In the genomic region with DNA sequence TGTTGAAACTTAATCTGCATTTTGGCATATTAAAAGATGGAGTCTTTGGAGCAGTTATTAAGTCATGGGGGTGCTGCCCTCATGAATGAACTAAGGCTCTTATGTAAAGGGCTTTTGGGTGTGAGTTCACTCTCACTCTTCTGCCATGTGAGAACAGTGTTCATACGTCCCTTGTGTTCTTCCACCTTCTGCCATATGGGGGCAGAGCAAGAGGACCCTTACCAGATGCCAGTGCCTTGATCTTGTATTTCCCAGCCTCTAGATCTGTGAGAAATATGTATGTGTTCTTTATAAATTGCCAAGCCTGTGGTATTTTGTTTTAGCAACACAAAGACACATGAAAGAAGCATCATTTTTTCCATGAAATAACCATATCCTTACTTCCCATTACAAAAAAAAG, we compare ENCODE assay signal across 1 cellular context.
TF ChIP-seq lines count a peak whose summit lies in the region.

No MANE protein-coding gene starts in this region.

TF ChIP-seq in HCT116, 20 proteins besides CTCF, POLR2A, EP300 and RAD21 (continued from another document):
- TF ChIP-seq, protein P1, sequence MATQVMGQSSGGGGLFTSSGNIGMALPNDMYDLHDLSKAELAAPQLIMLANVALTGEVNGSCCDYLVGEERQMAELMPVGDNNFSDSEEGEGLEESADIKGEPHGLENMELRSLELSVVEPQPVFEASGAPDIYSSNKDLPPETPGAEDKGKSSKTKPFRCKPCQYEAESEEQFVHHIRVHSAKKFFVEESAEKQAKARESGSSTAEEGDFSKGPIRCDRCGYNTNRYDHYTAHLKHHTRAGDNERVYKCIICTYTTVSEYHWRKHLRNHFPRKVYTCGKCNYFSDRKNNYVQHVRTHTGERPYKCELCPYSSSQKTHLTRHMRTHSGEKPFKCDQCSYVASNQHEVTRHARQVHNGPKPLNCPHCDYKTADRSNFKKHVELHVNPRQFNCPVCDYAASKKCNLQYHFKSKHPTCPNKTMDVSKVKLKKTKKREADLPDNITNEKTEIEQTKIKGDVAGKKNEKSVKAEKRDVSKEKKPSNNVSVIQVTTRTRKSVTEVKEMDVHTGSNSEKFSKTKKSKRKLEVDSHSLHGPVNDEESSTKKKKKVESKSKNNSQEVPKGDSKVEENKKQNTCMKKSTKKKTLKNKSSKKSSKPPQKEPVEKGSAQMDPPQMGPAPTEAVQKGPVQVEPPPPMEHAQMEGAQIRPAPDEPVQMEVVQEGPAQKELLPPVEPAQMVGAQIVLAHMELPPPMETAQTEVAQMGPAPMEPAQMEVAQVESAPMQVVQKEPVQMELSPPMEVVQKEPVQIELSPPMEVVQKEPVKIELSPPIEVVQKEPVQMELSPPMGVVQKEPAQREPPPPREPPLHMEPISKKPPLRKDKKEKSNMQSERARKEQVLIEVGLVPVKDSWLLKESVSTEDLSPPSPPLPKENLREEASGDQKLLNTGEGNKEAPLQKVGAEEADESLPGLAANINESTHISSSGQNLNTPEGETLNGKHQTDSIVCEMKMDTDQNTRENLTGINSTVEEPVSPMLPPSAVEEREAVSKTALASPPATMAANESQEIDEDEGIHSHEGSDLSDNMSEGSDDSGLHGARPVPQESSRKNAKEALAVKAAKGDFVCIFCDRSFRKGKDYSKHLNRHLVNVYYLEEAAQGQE (IDR thresholded peaks at IDR 0.05; ENCODE audit: low read depth): no peak
- TF ChIP-seq CBX3 (IDR thresholded peaks at IDR 0.05; ENCODE audit: low read depth) (no peak), POLR2AphosphoS5 (IDR thresholded peaks at IDR 0.05; ENCODE audit: low read depth, low read length) (no peak), ELF1 (IDR thresholded peaks at IDR 0.05; ENCODE audit: borderline replicate concordance, low read depth) (no peak), SRF (IDR thresholded peaks at IDR 0.05; ENCODE audit: low read depth) (no peak), EZH2 (IDR thresholded peaks at IDR 0.05) (no peak), SP1 (IDR thresholded peaks at IDR 0.05; ENCODE audit: low read depth) (no peak), ZFX (IDR thresholded peaks at IDR 0.05) (no peak)
TF ChIP-seq in HCT116: peak in this region for 0.
